ENCODE assay signal across 19 cellular contexts in the genomic region with DNA sequence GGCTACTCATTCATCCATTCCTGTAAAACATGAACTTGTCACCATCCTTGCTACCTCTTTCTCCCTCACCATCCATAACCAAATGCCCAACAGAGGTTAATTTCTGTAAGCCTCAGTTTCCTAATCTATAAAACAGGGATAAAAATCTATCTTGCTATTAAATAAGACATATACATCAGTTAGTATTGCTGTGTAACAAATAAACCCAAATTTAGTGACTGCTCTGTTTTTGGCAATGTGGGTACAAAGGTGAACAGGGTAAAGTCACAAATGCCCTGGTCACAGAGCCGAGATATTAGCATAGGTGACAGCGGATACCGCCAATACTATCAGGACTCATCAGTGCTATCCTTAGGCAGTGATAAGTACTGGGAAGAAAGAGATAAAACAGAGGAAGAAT. TPM values are rescaled to one million over a fixed set of nuclear protein-coding genes. Genes with fewer than 3 reads are reported as not detected.
A peak's percentile ranks its signal among the peaks of the same experiment; 100 is the strongest.
DNase-seq lines count a peak whose midpoint lies in the region; ATAC-seq, FAIRE-seq and TF ChIP-seq lines count a peak whose summit lies in the region.
"Had no signal": no experiment of that assay in that cellular context is flagged by ENCODE, and none has a peak within 500 bp of the region (broad histone marks: within the 10 kb centered on the region; RNA-seq: fewer than 3 reads in every experiment).

No MANE protein-coding gene starts in this region.

- H3K4me1 ChIP-seq in HepG2 (ENCODE audit: insufficient read depth, low read length) (peaks cover 11% of the 10 kb centered on the region), right lobe of liver (peaks cover 0 to 8% (median 2%) of the 10 kb centered on the region in 4 donors), HEK293 (ENCODE audit: control insufficient read depth, insufficient read depth, low read length) (no peaks in the 10 kb centered on the region)

- peaks cover 10% of the 10 kb centered on the region for H3K79me2 ChIP-seq in HepG2 (ENCODE audit: insufficient read depth, low read length)

- no peak for TF ChIP-seq CTCF in HepG2 (CRISPR knock-in tag; IDR thresholded peaks at IDR 0.05)
- no peak for TF ChIP-seq CTCF in right lobe of liver (IDR thresholded peaks at IDR 0.05)
- TF ChIP-seq CTCF in HEK293 (tag by site-specific recombination; IDR thresholded peaks at IDR 0.05), result no peak
- no peak for TF ChIP-seq CTCF in nephron (IDR thresholded peaks at IDR 0.05; ENCODE audit: unreplicated experiment in 3 of 3)

- H3K9me3 ChIP-seq in HepG2 (ENCODE audit: low read length) (no peaks in the 10 kb centered on the region), right lobe of liver (peaks cover 0 to 3% (median 0%) of the 10 kb centered on the region in 4 donors), HEK293 (ENCODE audit: control insufficient read depth, insufficient read depth, low read depth, low read length) (no peaks in the 10 kb centered on the region)
- H3K9me3 ChIP-seq: Caco-2 had no signal

- TF ChIP-seq EP300 in HepG2 (IDR thresholded peaks at IDR 0.05; ENCODE audit: low read depth in 2 of 2, low read length in 2 of 2) (no peak), HepG2 (CRISPR knock-in tag; IDR thresholded peaks at IDR 0.05; ENCODE audit: borderline replicate concordance) (no peak)

- no peak overlapping the region for H2AFZ ChIP-seq in HepG2 (ENCODE audit: low read length)
- H2AFZ ChIP-seq: GM23248 had no signal

- H3K4me3 Mint-ChIP-seq in nephron, result peak overlapping the region in 2 of 3 experiments; percentile 27 to 32
- H3K4me3 Mint-ChIP-seq in activated CD8-positive, alpha-beta memory T cell treated with anti-CD3 and anti-CD28 coated beads, Interleukin-2, amount 10 ng/mL, durations not matched to agents 7 days and 5 days, result no peak overlapping the region
- H3K4me3 Mint-ChIP-seq: CD8-positive, alpha-beta T cell had no signal

- H3K36me3 ChIP-seq in HepG2 (replicated peaks in 1 of 2; ENCODE audit: control insufficient read depth in 1 of 2, insufficient read depth in 2 of 2, low read length in 2 of 2), result no peaks in the 10 kb centered on the region
- H3K36me3 ChIP-seq in right lobe of liver, result no peaks in the 10 kb centered on the region
- H3K36me3 ChIP-seq in HEK293 (ENCODE audit: control insufficient read depth in 2 of 2, insufficient read depth in 1 of 2, low read length in 2 of 2), result no peaks in the 10 kb centered on the region

- WGBS in HepG2 (ENCODE audit: low lambda C conversion rate), result 48% methylated on average over 3 of the region's 3 CpGs
- 67% methylated on average over 3 of the region's 3 CpGs for WGBS in right lobe of liver (ENCODE audit: insufficient coverage, low coverage, low lambda C conversion rate, missing lambda C conversion rate)

- H3K9me3 Mint-ChIP-seq in nephron, result no peaks in the 10 kb centered on the region
- peaks cover 4% of the 10 kb centered on the region for H3K9me3 Mint-ChIP-seq in activated CD8-positive, alpha-beta memory T cell treated with anti-CD3 and anti-CD28 coated beads, Interleukin-2, amount 10 ng/mL, durations not matched to agents 7 days and 5 days (ENCODE audit: low read depth)

- H3K4me2 ChIP-seq in HepG2 (ENCODE audit: low read depth, low read length), result no peak overlapping the region

- no peak overlapping the region for H3K27ac Mint-ChIP-seq in nephron
- no peak overlapping the region for H3K27ac Mint-ChIP-seq in activated CD8-positive, alpha-beta memory T cell treated with anti-CD3 and anti-CD28 coated beads, Interleukin-2, amount 10 ng/mL, durations not matched to agents 7 days and 5 days
- H3K27ac Mint-ChIP-seq: CD8-positive, alpha-beta T cell had no signal

- peaks cover 5% of the 10 kb centered on the region for H3K4me1 Mint-ChIP-seq in nephron
- H3K4me1 Mint-ChIP-seq in activated CD8-positive, alpha-beta memory T cell treated with anti-CD3 and anti-CD28 coated beads, Interleukin-2, amount 10 ng/mL, durations not matched to agents 7 days and 5 days, result peaks cover 9% of the 10 kb centered on the region

- no peak for FAIRE-seq in HepG2 (lab: Jason Lieb, UNC)
- FAIRE-seq: GM12878, GM19239, H1 had no signal

- in situ Hi-C loops in HepG2 (cut with HindIII; ENCODE audit: extremely low pct_ligation_motif_present, low pct_unique_long_range_greater_than_20kb), result no loop called here

- DNase-seq in HepG2 (ENCODE audit: low spot score), result no peak
- DNase-seq in right lobe of liver, result no peak
- DNase-seq in NCI-H2107 (lab: John Stamatoyannopoulos, UW), result no peak
- DNase-seq in activated CD8-positive, alpha-beta memory T cell treated with anti-CD3 and anti-CD28 coated beads, Interleukin-2, amount 10 ng/mL, durations not matched to agents 7 days and 5 days, result no peak
- DNase-seq: C1 segment of cervical spinal cord; Caco-2; CD8-positive, alpha-beta T cell; DMS153; DMS79; EL; GDM1; GM23248; H7; HCEC 1CT had no signal

- peaks cover 7% of the 10 kb centered on the region for H4K20me1 ChIP-seq in HepG2 (ENCODE audit: insufficient read depth, low read length)

- BruUV-seq in HepG2 (replicated peaks; lab: Mats Ljungman, UMichigan), result no TSS peak

- no peaks in the 10 kb centered on the region for H3K36me3 Mint-ChIP-seq in nephron (ENCODE audit: low read depth)
- peaks cover 3% of the 10 kb centered on the region for H3K36me3 Mint-ChIP-seq in activated CD8-positive, alpha-beta memory T cell treated with anti-CD3 and anti-CD28 coated beads, Interleukin-2, amount 10 ng/mL, durations not matched to agents 7 days and 5 days

- H3K27me3 ChIP-seq in HepG2 (ENCODE audit: control insufficient read depth in 1 of 2, insufficient read depth in 2 of 2, low read length in 2 of 2) (peaks cover 0 to 25% of the 10 kb centered on the region in 2 experiments; a peak in 3 of 5 replicates), right lobe of liver (no peaks in the 10 kb centered on the region)

- H3K9ac ChIP-seq in HepG2 (ENCODE audit: insufficient read depth, low read depth, low read length), result no peak overlapping the region
- H3K9ac ChIP-seq: GM23248 had no signal

- TF ChIP-seq RAD21 in HepG2 (CRISPR knock-in tag; IDR thresholded peaks at IDR 0.05), result no peak

- ATAC-seq in HepG2 (no peak), right lobe of liver (no peak)
- no peak for ATAC-seq in activated CD8-positive, alpha-beta memory T cell treated with anti-CD3 and anti-CD28 coated beads, Interleukin-2, amount 10 ng/mL, durations not matched to agents 7 days and 5 days
- ATAC-seq: CD8-positive, alpha-beta T cell; GM12878 had no signal

- no peak overlapping the region for H3K4me3 ChIP-seq in HepG2 (replicated peaks in 1 of 3; ENCODE audit: insufficient read depth in 1 of 3, low read depth in 2 of 3, low read length in 3 of 3)
- no peak overlapping the region for H3K4me3 ChIP-seq in right lobe of liver
- no peak overlapping the region for H3K4me3 ChIP-seq in HEK293 (ENCODE audit: low read depth, low read length)
- H3K4me3 ChIP-seq: GM12878, GM23248 had no signal

- intact Hi-C loops in HepG2 (cut with micrococcal nuclease; ENCODE audit: unreplicated experiment), result no loop called here
- intact Hi-C loops in right lobe of liver (cut with DNase I), result no loop called here

- H3K27ac ChIP-seq in HepG2 (ENCODE audit: extremely low read length, insufficient read depth, low read length), result no peak overlapping the region
- H3K27ac ChIP-seq in right lobe of liver, result no peak overlapping the region
- H3K27ac ChIP-seq in HEK293 (ENCODE audit: extremely low read depth, low read depth, low read length), result no peak overlapping the region
- H3K27ac ChIP-seq: GM23248 had no signal

- peaks cover 23% of the 10 kb centered on the region for H3K27me3 Mint-ChIP-seq in nephron (ENCODE audit: low read depth)
- H3K27me3 Mint-ChIP-seq in activated CD8-positive, alpha-beta memory T cell treated with anti-CD3 and anti-CD28 coated beads, Interleukin-2, amount 10 ng/mL, durations not matched to agents 7 days and 5 days, result peaks cover 23% of the 10 kb centered on the region

- TF ChIP-seq POLR2A in HepG2 (IDR thresholded peaks at IDR 0.05; ENCODE audit: insufficient read depth in 1 of 2, low read depth in 2 of 2, low read length in 2 of 2) (no peak), right lobe of liver (IDR thresholded peaks at IDR 0.05) (no peak)

- POLR2A ChIA-PET in HepG2 (lab: Yijun Ruan, JAX) (no interaction called here), HEK293 (lab: Yijun Ruan, JAX) (no interaction called here)

- CTCF ChIA-PET in HepG2 (lab: Yijun Ruan, JAX; ENCODE audit: low intra/inter-chr PET ratio, low total read pairs), result no interaction called here
- CTCF ChIA-PET in HEK293 (lab: Yijun Ruan, JAX), result no interaction called here
- CTCF ChIA-PET in activated CD8-positive, alpha-beta memory T cell treated with anti-CD3 and anti-CD28 coated beads, Interleukin-2, amount 10 ng/mL, durations not matched to agents 7 days and 5 days (lab: Charles Lee), result no interaction called here

TF ChIP-seq in HEK293, 187 proteins besides CTCF, POLR2A, EP300 and RAD21:
- TF ChIP-seq ZFP37 (tag by site-specific recombination; IDR thresholded peaks at IDR 0.05) (no peak), RBAK (tag by site-specific recombination; IDR thresholded peaks at IDR 0.05) (peak; percentile 94)
TF ChIP-seq in HEK293: peak in this region for 1.

RNA-seq across cellular contexts. Expression of a gene that starts 3.6 kb away (rescaled TPM):
- total RNA-seq in HepG2 (2016; rRNA removed; fragmentation: Illumina TruSeq; extraction: Trizol) (32.5 and 45.2 TPM in 2 replicates), right lobe of liver (10 to 100 TPM; 12.8 to 28.7 (median 20.1) TPM)
- total RNA-seq in HepG2 (2016; cell fraction: cytosol; rRNA removed; fragmentation: Illumina TruSeq; extraction: Trizol; ENCODE audit: low read depth), result 1.2 and 1.6 TPM in 2 replicates
- 29.2 and 45.9 TPM in 2 replicates for total RNA-seq in HepG2 (2016; cell fraction: insoluble cytoplasmic fraction; rRNA removed; fragmentation: Illumina TruSeq; extraction: Trizol)
- total RNA-seq in HepG2 (2016; cell fraction: membrane; rRNA removed; fragmentation: Illumina TruSeq; extraction: Trizol), result 7.6 and 9.0 TPM in 2 replicates
- total RNA-seq in HepG2 (2016; cell fraction: nucleus; rRNA removed; fragmentation: Illumina TruSeq; extraction: Trizol), result 19.3 and 21.9 TPM in 2 replicates
- polyA plus RNA-seq in HepG2 (2011; rRNA removed), result 15.6 and 20.0 TPM in 2 replicates
- polyA plus RNA-seq in HepG2 (2011; cell fraction: cytosol; rRNA removed), result 44.0 and 49.3 TPM in 2 replicates
- polyA plus RNA-seq in HepG2 (2011; cell fraction: nucleus; rRNA removed), result 22.4 and 32.9 TPM in 2 replicates
- polyA plus RNA-seq in HepG2 (2012), result 14.2 and 18.3 TPM in 2 replicates
- 0.60 and 0.85 TPM in 2 replicates for polyA plus RNA-seq in HepG2 (2016; cell fraction: cytosol; fragmentation: Illumina TruSeq; extraction: Trizol; ENCODE audit: low read depth)
- polyA plus RNA-seq in HepG2 (2016; cell fraction: insoluble cytoplasmic fraction; fragmentation: Illumina TruSeq; extraction: Trizol; ENCODE audit: low read depth), result 26.4 and 28.2 TPM in 2 replicates
- polyA plus RNA-seq in HepG2 (2016; cell fraction: membrane; fragmentation: Illumina TruSeq; extraction: Trizol; ENCODE audit: low read depth), result 3.0 and 3.4 TPM in 2 replicates
- polyA plus RNA-seq in HepG2 (2016; cell fraction: nucleus; fragmentation: Illumina TruSeq; extraction: Trizol; ENCODE audit: insufficient read depth, low read depth), result 17.7 TPM in 2 replicates
- 86.0 and 120 TPM in 2 replicates for polyA minus RNA-seq in HepG2 (2011; rRNA and poly(A)+ RNA removed; ENCODE audit: low replicate concordance)
- polyA minus RNA-seq in HepG2 (2011; cell fraction: cytosol; rRNA and poly(A)+ RNA removed), result 28.2 and 31.5 TPM in 2 replicates
- 14.8 and 21.6 TPM in 2 replicates for polyA minus RNA-seq in HepG2 (2011; cell fraction: nucleus; rRNA and poly(A)+ RNA removed)
- total RNA-seq in activated CD8-positive, alpha-beta memory T cell treated with anti-CD3 and anti-CD28 coated beads, Interleukin-2, amount 10 ng/mL, durations not matched to agents 7 days and 5 days, result 10 to 100 TPM; 21.7 to 26.2 TPM
